Comparison of ENCODE assay signal across 1 cellular context in genomic region chr7:29801929-29802328, GRCh38.
A peak's percentile ranks its signal among the peaks of the same experiment; 100 is the strongest.
TF ChIP-seq lines count a peak whose summit lies in the region.

No MANE protein-coding gene starts in this region.

TF ChIP-seq in K562, 482 proteins besides CTCF, POLR2A, EP300 and RAD21 (continued from another document):
- no peak for TF ChIP-seq CEBPG (CRISPR knock-in tag; IDR thresholded peaks at IDR 0.05)
- TF ChIP-seq CEBPG (tag; conservative IDR thresholded peaks at IDR 0.05 in 1 of 2, IDR thresholded peaks at IDR 0.05 in 1 of 2): 0 out of 4 replicates have a peak, but pooled peaks of 1 of the 2 experiments have one; percentile 36
